Comparison of ENCODE assay signal across 9 cellular contexts in genomic region chr6:49551126-49551865, GRCh38. TPM values are rescaled to one million over a fixed set of nuclear protein-coding genes. Genes with fewer than 3 reads are reported as not detected.
DNase-seq lines count a peak whose midpoint lies in the region; ATAC-seq and TF ChIP-seq lines count a peak whose summit lies in the region.
"Had no signal": no experiment of that assay in that cellular context is flagged by ENCODE, and none has a peak within 500 bp of the region (broad histone marks: within the 10 kb centered on the region; RNA-seq: fewer than 3 reads in every experiment).

No MANE protein-coding gene starts in this region.

- DNase-seq in AG04450 (ENCODE audit: low read depth, low spot score), result no peak
- DNase-seq in Panc1 (ENCODE audit: low read depth, low spot score), result no peak
- DNase-seq in mucosa of descending colon, result peak in 2 of 3 donors; percentile 43 to 59
- no peak for DNase-seq in RPMI8226
- no peak for DNase-seq in NCI-H2196 treated with DMSO at 0.1 percent for 48 hours (lab: John Stamatoyannopoulos, UW; ENCODE audit: unreplicated experiment)

- H3K4me3 ChIP-seq in AG04450 (ENCODE audit: low read depth, low read length), result peak overlapping the region; percentile 43
- peak overlapping the region; percentile 27 to 61 for H3K4me3 ChIP-seq in Panc1 (ENCODE audit: low read depth in 2 of 2, low read length in 2 of 2)
- H3K4me3 ChIP-seq in ectodermal cell (ENCODE audit: insufficient read depth, low read depth, low read length), result peak overlapping the region; percentile 82
- H3K4me3 ChIP-seq in mucosa of descending colon, result peak overlapping the region; percentile 28

- peaks cover 16% of the 10 kb centered on the region for H3K27me3 ChIP-seq in AG04450 (ENCODE audit: control insufficient read depth, insufficient read depth, low read length)
- peaks cover 7% of the 10 kb centered on the region; the same call in 1 of the 2 replicates for H3K27me3 ChIP-seq in Panc1 (ENCODE audit: control insufficient read depth, insufficient read depth, low read length)
- H3K27me3 ChIP-seq in ectodermal cell (ENCODE audit: control insufficient read depth, insufficient read depth, low read length, poor library complexity, severe bottlenecking), result peaks cover 8% of the 10 kb centered on the region

- TF ChIP-seq CTCF in AG04450 (IDR thresholded peaks at IDR 0.05; ENCODE audit: low read depth, low read length), result no peak
- no peak for TF ChIP-seq CTCF in Panc1 (IDR thresholded peaks at IDR 0.05)
- TF ChIP-seq CTCF in mucosa of descending colon (IDR thresholded peaks at IDR 0.05), result no peak

- H3K27ac ChIP-seq in AG04450 (ENCODE audit: low read depth, low read length), result no peak overlapping the region
- no peak overlapping the region for H3K27ac ChIP-seq in Panc1 (ENCODE audit: low read length)
- H3K27ac ChIP-seq in ectodermal cell (ENCODE audit: insufficient read depth, low read depth, low read length, poor library complexity, severe bottlenecking), result peak overlapping the region; percentile 94
- H3K27ac ChIP-seq: HL-60 had no signal

- BruUV-seq in Panc1 (replicated peaks; lab: Mats Ljungman, UMichigan), result no TSS peak

- ATAC-seq in GM18519 (IDR thresholded peaks at IDR 0.05; ENCODE audit: low FRiP score, unreplicated experiment) (peak; percentile 24), HG02973 (IDR thresholded peaks at IDR 0.05; ENCODE audit: unreplicated experiment) (peak; percentile 39), Panc1 (peak; percentile 82), mucosa of descending colon (peak; percentile 68)

- no peaks in the 10 kb centered on the region for H3K36me3 ChIP-seq in Panc1 (ENCODE audit: control insufficient read depth, insufficient read depth, low read length)
- H3K36me3 ChIP-seq in ectodermal cell (ENCODE audit: control insufficient read depth, insufficient read depth, low read length), result no peaks in the 10 kb centered on the region
- H3K36me3 ChIP-seq in mucosa of descending colon (ENCODE audit: low read depth), result no peaks in the 10 kb centered on the region

- H3K4me1 ChIP-seq in Panc1 (ENCODE audit: control insufficient read depth, insufficient read depth, low read length) (no peaks in the 10 kb centered on the region; the same call in 1 of the 2 replicates), ectodermal cell (ENCODE audit: control insufficient read depth, insufficient read depth, low read length) (peaks cover 32% of the 10 kb centered on the region), mucosa of descending colon (ENCODE audit: low read depth) (peaks cover 11% of the 10 kb centered on the region)

- CTCF ChIA-PET in AG04450 (lab: Charles Lee), result interaction anchor here (2.9 to 14.7 kb wide), 3 partner anchors 10 to 55 kb away, joined by 7 to 177 read pairs (median 26); no protein-coding TSS in a partner anchor
- CTCF ChIA-PET in Panc1 (lab: Charles Lee), result interaction anchor here (1.3 kb wide), 1 partner anchor 20 kb away, joined by 3 read pairs; no protein-coding TSS in a partner anchor

- in situ Hi-C loops in Panc1 (cut with HindIII; ENCODE audit: low pct_unique_long_range_greater_than_20kb, low sequenced_read_pairs), result no loop called here

- WGBS in ectodermal cell, 2 experiments, result 1% methylated on average over 35 of the region's 35 CpGs

- POLR2A ChIA-PET in AG04450 (lab: Yijun Ruan, JAX) (no interaction called here), Panc1 (lab: Charles Lee) (no interaction called here)

- intact Hi-C loops in Panc1 (cut with micrococcal nuclease; ENCODE audit: unreplicated experiment), result no loop called here
- intact Hi-C loops in mucosa of descending colon (cut with DNase I, micrococcal nuclease), result no loop called here

- H3K9me3 ChIP-seq in AG04450 (ENCODE audit: control insufficient read depth, insufficient read depth, low read length) (no peaks in the 10 kb centered on the region; the same call in 1 of the 2 replicates), Panc1 (ENCODE audit: control insufficient read depth, insufficient read depth, low read depth, low read length) (no peaks in the 10 kb centered on the region), ectodermal cell (ENCODE audit: control insufficient read depth, low read length) (no peaks in the 10 kb centered on the region), mucosa of descending colon (no peaks in the 10 kb centered on the region)

RNA-seq across cellular contexts. Expression of gene C6orf141, which starts 0.8 kb away (rescaled TPM):
- polyA plus RNA-seq in AG04450 (2011; rRNA removed), result not detected in 2 replicates
- polyA minus RNA-seq in AG04450 (2011; rRNA and poly(A)+ RNA removed), result not detected in 2 replicates
- 0.15 TPM for total RNA-seq in Panc1 (2021; ENCODE audit: unreplicated experiment)
- not detected for polyA plus RNA-seq in Panc1 (2012; ENCODE audit: insufficient read length)
- 42.5 TPM for polyA plus RNA-seq in ectodermal cell (2013, experiment 1 of 4)
- polyA plus RNA-seq in ectodermal cell (2013, experiment 2 of 4), result 76.1 TPM
- 50.4 TPM for polyA plus RNA-seq in ectodermal cell (2013, experiment 3 of 4)
- polyA plus RNA-seq in ectodermal cell (2013, experiment 4 of 4), result 56.3 TPM
- total RNA-seq in mucosa of descending colon, result 10 to 100 TPM in 1 of 3 donors, 1 to 10 TPM in 2; 4.1 to 10.6 (median 5.4) TPM

RNA-seq across cellular contexts. Expression of gene GLYATL3, which starts 51.6 kb away (rescaled TPM):
- not detected in 2 replicates for polyA plus RNA-seq in AG04450 (2011; rRNA removed)
- polyA minus RNA-seq in AG04450 (2011; rRNA and poly(A)+ RNA removed), result not detected in 2 replicates
- total RNA-seq in Panc1 (2021; ENCODE audit: unreplicated experiment), result not detected
- polyA plus RNA-seq in Panc1 (2012; ENCODE audit: insufficient read length), result not detected
- polyA plus RNA-seq in ectodermal cell (2013, experiment 1 of 4), result not detected
- polyA plus RNA-seq in ectodermal cell (2013, experiment 2 of 4), result not detected
- polyA plus RNA-seq in ectodermal cell (2013, experiment 3 of 4), result not detected
- polyA plus RNA-seq in ectodermal cell (2013, experiment 4 of 4), result not detected
- total RNA-seq in mucosa of descending colon, result not detected

Comparison
In these comparisons a context has a peak if more than half of its experiments do, and no peak if none do; other contexts are left out.
1. DNase-seq: peak in mucosa of descending colon (2 of 3); none in AG04450 (single experiment), Panc1 (single experiment), RPMI8226 (single experiment) and NCI-H2196 treated with DMSO at 0.1 percent for 48 hours (single experiment).
2. H3K4me3 ChIP-seq: peak in every context shown above with its lines; median percentile 82 in ectodermal cell; 44 in Panc1; 43 in AG04450; 28 in mucosa of descending colon.
3. ATAC-seq: peak in every context shown above with its lines; median percentile 82 in Panc1; 68 in mucosa of descending colon; 39 in HG02973; 24 in GM18519.